In genomic region chr1:9352364-9353140, GRCh38 we compare ENCODE assay signal across 14 cellular contexts. TPM values are rescaled to one million over a fixed set of nuclear protein-coding genes. Genes with fewer than 3 reads are reported as not detected.
DNase-seq lines count a peak whose midpoint lies in the region; TF ChIP-seq lines count a peak whose summit lies in the region.
"Had no signal": no experiment of that assay in that cellular context is flagged by ENCODE, and none has a peak within 500 bp of the region (broad histone marks: within the 10 kb centered on the region; RNA-seq: fewer than 3 reads in every experiment).

No MANE protein-coding gene starts in this region.

- H3K4me1 Mint-ChIP-seq in mesothelial cell of epicardium: peaks cover 39% of the 10 kb centered on the region
- peaks cover 17% of the 10 kb centered on the region for H3K4me1 Mint-ChIP-seq in MCF 10A (ENCODE audit: insufficient read depth, unreplicated experiment)

- POLR2A ChIA-PET in MCF 10A (lab: Yijun Ruan, JAX): no interaction called here

- DNase-seq in DMS79 treated with DMSO at 0.1 percent for 48 hours (lab: John Stamatoyannopoulos, UW) (peak; percentile 41), DMS79 (lab: John Stamatoyannopoulos, UW) (no peak), astrocyte of the spinal cord (ENCODE audit: low read depth, low spot score) (no peak), mesothelial cell of epicardium (ENCODE audit: low spot score in 2 of 2, unreplicated experiment in 2 of 2) (no peak), tibial artery (no peak), MCF 10A (ENCODE audit: unreplicated experiment) (no peak), SHP77 treated with DMSO at 0.1 percent for 48 hours (lab: John Stamatoyannopoulos, UW) (no peak), T1000 (lab: John Stamatoyannopoulos, UW) (no peak)
- DNase-seq: 8988T; activated naive CD4-positive, alpha-beta T cell treated with anti-CD3 and anti-CD28 coated beads for 36 hours; CD4-positive, CD25-positive, alpha-beta regulatory T cell; NCI-H446 had no signal

- BruUV-seq in MCF 10A (replicated peaks; lab: Mats Ljungman, UMichigan): no TSS peak

- TF ChIP-seq CTCF in astrocyte of the spinal cord (IDR thresholded peaks at IDR 0.05; ENCODE audit: low read depth, low read length) (peak; percentile 15), mesothelial cell of epicardium (IDR thresholded peaks at IDR 0.05; ENCODE audit: unreplicated experiment) (no peak), tibial artery (IDR thresholded peaks at IDR 0.05) (no peak), MCF 10A (IDR thresholded peaks at IDR 0.05; ENCODE audit: unreplicated experiment) (no peak)

- H3K4me3 Mint-ChIP-seq in mesothelial cell of epicardium (no peak overlapping the region), MCF 10A (ENCODE audit: unreplicated experiment) (no peak overlapping the region)
- H3K4me3 Mint-ChIP-seq: activated naive CD4-positive, alpha-beta T cell treated with anti-CD3 and anti-CD28 coated beads for 36 hours; CD4-positive, CD25-positive, alpha-beta regulatory T cell had no signal

- peaks cover 14 to 20% (median 19%) of the 10 kb centered on the region in 3 donors for H3K36me3 ChIP-seq in tibial artery

- in situ Hi-C loops in astrocyte of the spinal cord (cut with HindIII; ENCODE audit: low sequenced_read_pairs): no loop called here

- intact Hi-C loops in tibial artery (cut with DNase I; ENCODE audit: low total_unique reads) (loop anchor here (10.0 kb wide), 1 partner anchor 58 kb away; the partner anchor contains the start of gene SPSB1), MCF 10A (cut with micrococcal nuclease) (loop anchor here (10.0 kb wide), 1 partner anchor 58 kb away; the partner anchor contains the start of gene SPSB1)

- H3K9me3 Mint-ChIP-seq in mesothelial cell of epicardium: no peaks in the 10 kb centered on the region
- peaks cover 8% of the 10 kb centered on the region for H3K9me3 Mint-ChIP-seq in MCF 10A (ENCODE audit: unreplicated experiment)
- H3K9me3 Mint-ChIP-seq: activated naive CD4-positive, alpha-beta T cell treated with anti-CD3 and anti-CD28 coated beads for 36 hours had no signal

- H3K36me3 Mint-ChIP-seq in mesothelial cell of epicardium: peaks cover 16% of the 10 kb centered on the region
- peaks cover 37% of the 10 kb centered on the region for H3K36me3 Mint-ChIP-seq in MCF 10A (ENCODE audit: insufficient read depth, unreplicated experiment)

- H3K27ac Mint-ChIP-seq in mesothelial cell of epicardium (peak overlapping the region; percentile 81), MCF 10A (ENCODE audit: low read depth, unreplicated experiment) (no peak overlapping the region)
- H3K27ac Mint-ChIP-seq: activated naive CD4-positive, alpha-beta T cell treated with anti-CD3 and anti-CD28 coated beads for 36 hours had no signal

- H3K9me3 ChIP-seq in tibial artery: no peaks in the 10 kb centered on the region

- H3K4me1 ChIP-seq in tibial artery: peaks cover 0 to 96% (median 72%) of the 10 kb centered on the region in 4 donors
- H3K4me1 ChIP-seq: parathyroid adenoma had no signal

- peak overlapping the region; percentile 75 to 76 for H3K27ac ChIP-seq in tibial artery
- H3K27ac ChIP-seq: parathyroid adenoma, VCaP had no signal

- H3K27me3 Mint-ChIP-seq in mesothelial cell of epicardium (ENCODE audit: low read depth): no peaks in the 10 kb centered on the region
- no peaks in the 10 kb centered on the region for H3K27me3 Mint-ChIP-seq in MCF 10A (ENCODE audit: insufficient read depth, unreplicated experiment)
- H3K27me3 Mint-ChIP-seq: CD4-positive, CD25-positive, alpha-beta regulatory T cell had no signal

- CTCF ChIA-PET in MCF 10A (lab: Yijun Ruan, JAX): no interaction called here

- no peaks in the 10 kb centered on the region for H3K27me3 ChIP-seq in tibial artery

- H3K4me3 ChIP-seq in astrocyte of the spinal cord (ENCODE audit: low read depth, low read length): no peak overlapping the region
- H3K4me3 ChIP-seq in tibial artery: peak overlapping the region in 1 of 2 donors; percentile 26

RNA-seq across cellular contexts. Expression of gene SPSB1, which starts 59.9 kb away (rescaled TPM):
- total RNA-seq in mesothelial cell of epicardium (22.0 to 24.8 TPM (median 23.9 TPM) in 3 replicates), MCF 10A (2022) (8.2 and 16.2 TPM in 2 replicates)
